Comparison of ENCODE assay signal across 8 cellular contexts in genomic region chr5:150129813-150130492, GRCh38. TPM values are rescaled to one million over a fixed set of nuclear protein-coding genes. Genes with fewer than 3 reads are reported as not detected.
A peak's percentile ranks its signal among the peaks of the same experiment; 100 is the strongest.
DNase-seq lines count a peak whose midpoint lies in the region; FAIRE-seq and TF ChIP-seq lines count a peak whose summit lies in the region.

No MANE protein-coding gene starts in this region.

- DNase-seq in NCI-H748 (lab: John Stamatoyannopoulos, UW; ENCODE audit: unreplicated experiment) (peak; percentile 30), NCI-H748 treated with DMSO at 0.1 percent for 48 hours (lab: John Stamatoyannopoulos, UW) (no peak), HL-60 (ENCODE audit: low read depth in 1 of 2, low spot score in 1 of 2) (peak; percentile 65 to 70), SK-N-SH (peak; percentile 92), astrocyte (ENCODE audit: low read depth) (no peak), hepatocyte (ENCODE audit: low spot score) (peak; percentile 81), sigmoid colon (peak; percentile 91), NCI-H187 (lab: John Stamatoyannopoulos, UW) (no peak)

- peak overlapping the region; percentile 87 for H3K27ac Mint-ChIP-seq in astrocyte (ENCODE audit: unreplicated experiment)

- POLR2A ChIA-PET in SK-N-SH (lab: Yijun Ruan, JAX), result no interaction called here

- H3K4me3 Mint-ChIP-seq in astrocyte (ENCODE audit: unreplicated experiment), result peak overlapping the region; percentile 67

- H3K79me2 ChIP-seq in SK-N-SH (ENCODE audit: insufficient read depth) (no peaks in the 10 kb centered on the region), astrocyte (ENCODE audit: insufficient read depth, low read length) (no peaks in the 10 kb centered on the region), hepatocyte (no peaks in the 10 kb centered on the region)

- H3K4me2 ChIP-seq in SK-N-SH (no peak overlapping the region), astrocyte (ENCODE audit: low read length) (no peak overlapping the region), hepatocyte (no peak overlapping the region)

- no peak overlapping the region for H3K9ac ChIP-seq in SK-N-SH
- no peak overlapping the region for H3K9ac ChIP-seq in astrocyte (ENCODE audit: low read length)

- 59% methylated on average over 22 of the region's 25 CpGs for WGBS in SK-N-SH (ENCODE audit: low lambda C conversion rate)
- WGBS in hepatocyte (ENCODE audit: low lambda C conversion rate, missing lambda C conversion rate), result 45% methylated on average over 25 of the region's 25 CpGs
- WGBS in sigmoid colon, 2 donors, result 18 to 46% methylated on average over 25 of the region's 25 CpGs

- H3K9me2 ChIP-seq in SK-N-SH, result no peaks in the 10 kb centered on the region
- no peaks in the 10 kb centered on the region for H3K9me2 ChIP-seq in hepatocyte (replicated peaks; ENCODE audit: insufficient read depth)

- peaks cover 41 to 81% of the 10 kb centered on the region in 2 experiments for H3K36me3 ChIP-seq in SK-N-SH (replicated peaks in 1 of 2; ENCODE audit: control insufficient read depth in 1 of 2, insufficient read depth in 2 of 2, low read length in 1 of 2)
- H3K36me3 ChIP-seq in astrocyte (ENCODE audit: insufficient read depth, low read length), result peaks cover 31% of the 10 kb centered on the region
- H3K36me3 ChIP-seq in hepatocyte (replicated peaks; ENCODE audit: insufficient read depth, low read depth), result no peaks in the 10 kb centered on the region
- peaks cover 0 to 59% (median 19%) of the 10 kb centered on the region in 4 donors for H3K36me3 ChIP-seq in sigmoid colon

- no peak overlapping the region for H3K4me3 ChIP-seq in HL-60 (replicated peaks; ENCODE audit: insufficient read depth, low read length)
- H3K4me3 ChIP-seq in SK-N-SH (ENCODE audit: low read depth in 2 of 2, low read length in 1 of 2), result no peak overlapping the region; a peak in 1 of 4 replicates
- H3K4me3 ChIP-seq in astrocyte (ENCODE audit: insufficient read depth, low read depth, low read length), result no peak overlapping the region
- H3K4me3 ChIP-seq in hepatocyte, result no peak overlapping the region
- no peak overlapping the region for H3K4me3 ChIP-seq in sigmoid colon

- peak; percentile 97 for TF ChIP-seq RAD21 in SK-N-SH (IDR thresholded peaks at IDR 0.05; ENCODE audit: low read length)

- intact Hi-C loops in sigmoid colon (cut with DNase I), result loop anchor here (1.0 kb wide), 1 partner anchor 88 kb away; no protein-coding TSS in a partner anchor

- no peaks in the 10 kb centered on the region for H3K9me3 ChIP-seq in SK-N-SH
- H3K9me3 ChIP-seq in astrocyte (ENCODE audit: insufficient read depth, low read depth, low read length), result no peaks in the 10 kb centered on the region
- no peaks in the 10 kb centered on the region for H3K9me3 ChIP-seq in hepatocyte (ENCODE audit: low read depth)
- H3K9me3 ChIP-seq in sigmoid colon, result no peaks in the 10 kb centered on the region

- no peak for FAIRE-seq in astrocyte (lab: Jason Lieb, UNC)

- H3K4me1 Mint-ChIP-seq in astrocyte (ENCODE audit: low read depth, unreplicated experiment), result peaks cover 9% of the 10 kb centered on the region

- no peaks in the 10 kb centered on the region for H3K27me3 ChIP-seq in HL-60 (ENCODE audit: insufficient read depth, poor library complexity, severe bottlenecking)
- no peaks in the 10 kb centered on the region for H3K27me3 ChIP-seq in SK-N-SH (ENCODE audit: insufficient read depth)
- H3K27me3 ChIP-seq in astrocyte (ENCODE audit: insufficient read depth, low read length), result no peaks in the 10 kb centered on the region
- H3K27me3 ChIP-seq in hepatocyte, result no peaks in the 10 kb centered on the region
- no peaks in the 10 kb centered on the region for H3K27me3 ChIP-seq in sigmoid colon

- H3F3A ChIP-seq in SK-N-SH (replicated peaks; ENCODE audit: insufficient read depth), result no peaks in the 10 kb centered on the region

- H3K27ac ChIP-seq in HL-60 (replicated peaks) (no peak overlapping the region), SK-N-SH (ENCODE audit: low read depth in 2 of 2, low read length in 1 of 2) (no peak overlapping the region; a peak in 1 of 4 replicates), astrocyte (ENCODE audit: low read depth, low read length) (no peak overlapping the region), hepatocyte (no peak overlapping the region), sigmoid colon (peak overlapping the region in 3 of 4 donors; percentile 21 to 67 (median 29))

- no peaks in the 10 kb centered on the region for H3K27me3 Mint-ChIP-seq in astrocyte (ENCODE audit: low read depth, unreplicated experiment)

- H3K4me1 ChIP-seq in SK-N-SH (ENCODE audit: control insufficient read depth in 1 of 2, insufficient read depth in 2 of 2, low read depth in 1 of 2, low read length in 1 of 2), result no peaks in the 10 kb centered on the region; a peak in 1 of 4 replicates
- H3K4me1 ChIP-seq in astrocyte (ENCODE audit: insufficient read depth, low read length), result peaks cover 4% of the 10 kb centered on the region
- peaks cover 6% of the 10 kb centered on the region for H3K4me1 ChIP-seq in hepatocyte (ENCODE audit: insufficient read depth)
- peaks cover 0 to 37% (median 33%) of the 10 kb centered on the region in 4 donors for H3K4me1 ChIP-seq in sigmoid colon

- TF ChIP-seq EP300 in SK-N-SH (IDR thresholded peaks at IDR 0.05; ENCODE audit: borderline replicate concordance in 1 of 2, low read depth in 1 of 2, low read length in 1 of 2) (no peak), sigmoid colon (IDR thresholded peaks at IDR 0.05) (no peak)

- no peaks in the 10 kb centered on the region for H4K20me1 ChIP-seq in SK-N-SH (ENCODE audit: insufficient read depth)
- no peaks in the 10 kb centered on the region for H4K20me1 ChIP-seq in astrocyte (ENCODE audit: insufficient read depth, low read length)
- H4K20me1 ChIP-seq in hepatocyte (ENCODE audit: insufficient read depth, poor library complexity, severe bottlenecking), result no peaks in the 10 kb centered on the region

- no peak overlapping the region for H2AFZ ChIP-seq in SK-N-SH (ENCODE audit: low read depth)
- H2AFZ ChIP-seq in astrocyte (ENCODE audit: low read depth, low read length), result peak overlapping the region; percentile 27
- H2AFZ ChIP-seq in hepatocyte, result no peak overlapping the region

- CTCF ChIA-PET in SK-N-SH (lab: Yijun Ruan, JAX), result interaction anchor here (0.6 to 12.5 kb wide), 40 partner anchors 8 to 306 kb away, joined by 3 to 173 read pairs (median 4); partner anchors contain the start of gene PDGFRB

- peaks cover 2% of the 10 kb centered on the region for H3K9me3 Mint-ChIP-seq in astrocyte (ENCODE audit: unreplicated experiment)

- no peak for TF ChIP-seq POLR2A in sigmoid colon (IDR thresholded peaks at IDR 0.05)

- peaks cover 51% of the 10 kb centered on the region for H3K36me3 Mint-ChIP-seq in astrocyte (ENCODE audit: low read depth, unreplicated experiment)

- TF ChIP-seq CTCF in HL-60 (IDR thresholded peaks at IDR 0.05; ENCODE audit: insufficient read depth, low read length) (peak; percentile 96), SK-N-SH (IDR thresholded peaks at IDR 0.05) (peak; percentile 94), astrocyte (IDR thresholded peaks at IDR 0.05; ENCODE audit: insufficient read depth, low read depth, low read length) (peak; percentile 82), hepatocyte (IDR thresholded peaks at IDR 0.05; ENCODE audit: poor library complexity) (peak; percentile 95), sigmoid colon (IDR thresholded peaks at IDR 0.05) (peak; percentile 91 to 95 (median 92))

TF ChIP-seq in SK-N-SH, 30 proteins besides CTCF, POLR2A, EP300 and RAD21 (continues in another document):
- TF ChIP-seq, protein P1, sequence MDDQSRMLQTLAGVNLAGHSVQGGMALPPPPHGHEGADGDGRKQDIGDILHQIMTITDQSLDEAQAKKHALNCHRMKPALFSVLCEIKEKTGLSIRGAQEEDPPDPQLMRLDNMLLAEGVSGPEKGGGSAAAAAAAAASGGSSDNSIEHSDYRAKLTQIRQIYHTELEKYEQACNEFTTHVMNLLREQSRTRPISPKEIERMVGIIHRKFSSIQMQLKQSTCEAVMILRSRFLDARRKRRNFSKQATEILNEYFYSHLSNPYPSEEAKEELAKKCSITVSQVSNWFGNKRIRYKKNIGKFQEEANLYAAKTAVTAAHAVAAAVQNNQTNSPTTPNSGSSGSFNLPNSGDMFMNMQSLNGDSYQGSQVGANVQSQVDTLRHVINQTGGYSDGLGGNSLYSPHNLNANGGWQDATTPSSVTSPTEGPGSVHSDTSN (IDR thresholded peaks at IDR 0.05), result no peak
- TF ChIP-seq NFIC (IDR thresholded peaks at IDR 0.05; ENCODE audit: borderline replicate concordance) (no peak), SIN3A (IDR thresholded peaks at IDR 0.05; ENCODE audit: borderline replicate concordance, low read depth, low read length) (0 out of 2 replicates have a peak, but pooled peaks have one; percentile 16), CHD2 (IDR thresholded peaks at IDR 0.05; ENCODE audit: low read length, partially characterized antibody) (peak; percentile 13), FOXM1 (IDR thresholded peaks at IDR 0.05; ENCODE audit: low read depth) (no peak)

RNA-seq across cellular contexts. Expression of gene PDGFRB, which starts 25.7 kb away (rescaled TPM):
- polyA plus RNA-seq in SK-N-SH (2012; rRNA removed) (25.9 and 32.1 TPM in 2 replicates), hepatocyte (55.2 and 62.9 TPM in 2 replicates), sigmoid colon (10 to 100 TPM in 1 of 3 donors, 1 to 10 TPM in 2; 3.9 to 26.7 (median 6.0) TPM)
- 13.2 and 19.7 TPM in 2 replicates for polyA plus RNA-seq in SK-N-SH (2012; cell fraction: cytosol; rRNA removed)
- polyA plus RNA-seq in SK-N-SH (2012; cell fraction: nucleus; rRNA removed), result 57.0 and 58.5 TPM in 2 replicates
- total RNA-seq in astrocyte (78.8 and 96.6 TPM in 2 replicates), hepatocyte (36.8 and 55.1 TPM in 2 replicates), sigmoid colon (100 to 1,000 TPM in 1 of 4 donors, 10 to 100 TPM in 3; 54.9 to 104 (median 69.4) TPM)

RNA-seq across cellular contexts. Expression of gene CDX1, which starts 36.6 kb away (rescaled TPM):
- polyA plus RNA-seq in SK-N-SH (2012; rRNA removed), result 0.23 and 0.26 TPM in 2 replicates
- 0.19 and 0.26 TPM in 2 replicates for polyA plus RNA-seq in SK-N-SH (2012; cell fraction: cytosol; rRNA removed)
- polyA plus RNA-seq in SK-N-SH (2012; cell fraction: nucleus; rRNA removed), result 0.25 and 0.39 TPM in 2 replicates
- total RNA-seq in astrocyte, result 0.50 TPM in 1 of 2 replicates, not detected in the other
- total RNA-seq in hepatocyte, result 54.6 and 58.2 TPM in 2 replicates
- polyA plus RNA-seq in hepatocyte, result 43.3 and 46.9 TPM in 2 replicates
- total RNA-seq in sigmoid colon, result 1 to 10 TPM in 1 of 4 donors, under 1 TPM in 1, not detected in 2; 0.71 to 1.4 TPM
- polyA plus RNA-seq in sigmoid colon, result 100 to 1,000 TPM; 325 to 455 (median 330) TPM

RNA-seq across cellular contexts. Expression of gene CSF1R, which starts 43.6 kb away (rescaled TPM):
- polyA plus RNA-seq in SK-N-SH (2012; rRNA removed) (0.15 and 0.25 TPM in 2 replicates), hepatocyte (3.6 and 5.1 TPM in 2 replicates), sigmoid colon (10 to 100 TPM; 10.8 to 26.1 (median 16.3) TPM)
- polyA plus RNA-seq in SK-N-SH (2012; cell fraction: cytosol; rRNA removed), result 0.10 and 0.30 TPM in 2 replicates
- polyA plus RNA-seq in SK-N-SH (2012; cell fraction: nucleus; rRNA removed), result 0.49 and 0.69 TPM in 2 replicates
- total RNA-seq in astrocyte (1.4 and 1.6 TPM in 2 replicates), hepatocyte (4.5 and 4.7 TPM in 2 replicates), sigmoid colon (10 to 100 TPM; 21.9 to 44.4 (median 36.0) TPM)

RNA-seq across cellular contexts. Expression of gene SLC6A7, which starts 59.9 kb away (rescaled TPM):
- polyA plus RNA-seq in SK-N-SH (2012; rRNA removed) (not detected in 2 replicates), hepatocyte (0.39 and 0.99 TPM in 2 replicates), sigmoid colon (10 to 100 TPM in 1 of 3 donors, under 1 TPM in 2; 0.46 to 10.8 (median 0.60) TPM)
- polyA plus RNA-seq in SK-N-SH (2012; cell fraction: cytosol; rRNA removed), result not detected in 2 replicates
- 0.04 and 0.08 TPM in 2 replicates for polyA plus RNA-seq in SK-N-SH (2012; cell fraction: nucleus; rRNA removed)
- total RNA-seq in astrocyte (not detected in 2 replicates), hepatocyte (0.88 and 1.1 TPM in 2 replicates), sigmoid colon (not detected)

Comparison
In these comparisons a context has a peak if more than half of its experiments do, and no peak if none do; other contexts are left out.
1. DNase-seq: peak in NCI-H748 (single experiment), HL-60 (2 of 2), SK-N-SH (single experiment), hepatocyte (single experiment) and sigmoid colon (single experiment); none in NCI-H748 treated with DMSO at 0.1 percent for 48 hours (single experiment), astrocyte (single experiment) and NCI-H187 (0 of 2).
2. H3K27ac ChIP-seq: peak in sigmoid colon (3 of 4); none in HL-60 (single experiment), SK-N-SH (0 of 2), astrocyte (single experiment) and hepatocyte (single experiment).
3. RNA of gene CDX1, which starts 36.6 kb away (total RNA-seq): 54.6 to 58.2 TPM in hepatocyte; 0.71 to 1.4 TPM in sigmoid colon and 0.50 TPM in astrocyte; every median in the first group is over 10 times any median in the second.
4. Peak in every context shown above with its lines, with median percentiles within 50 percentile points of each other: CTCF ChIP-seq.